Comparison of ENCODE assay signal across 10 cellular contexts in genomic region chrX:100819534-100819836, GRCh38. TPM values are rescaled to one million over a fixed set of nuclear protein-coding genes. Genes with fewer than 3 reads are reported as not detected.
A peak's percentile ranks its signal among the peaks of the same experiment; 100 is the strongest.
DNase-seq lines count a peak whose midpoint lies in the region; ATAC-seq and TF ChIP-seq lines count a peak whose summit lies in the region.
"Had no signal": no experiment of that assay in that cellular context is flagged by ENCODE, and none has a peak within 500 bp of the region (broad histone marks: within the 10 kb centered on the region; RNA-seq: fewer than 3 reads in every experiment).

No MANE protein-coding gene starts in this region.

- H3K9me3 ChIP-seq in ascending aorta (no peaks in the 10 kb centered on the region), subcutaneous abdominal adipose tissue (ENCODE audit: control insufficient read depth in 5 of 5, low read length in 5 of 5) (peaks cover 0 to 7% (median 0%) of the 10 kb centered on the region in 5 donors)

- H3K9ac ChIP-seq in subcutaneous abdominal adipose tissue (ENCODE audit: low read length in 5 of 5), result peak overlapping the region in 4 of 5 donors; percentile 21 to 55 (median 46)

- peaks cover 19% of the 10 kb centered on the region for H3K36me3 Mint-ChIP-seq in activated CD4-positive, alpha-beta T cell treated with anti-CD3 and anti-CD28 coated beads for 36 hours (ENCODE audit: low read depth)

- intact Hi-C loops in activated CD4-positive, alpha-beta T cell treated with anti-CD3 and anti-CD28 coated beads for 36 hours (cut with DNase I, micrococcal nuclease), result no loop called here
- intact Hi-C loops in ascending aorta (cut with DNase I), result no loop called here

- H3K36me3 ChIP-seq in ascending aorta (peaks cover 0 to 8% of the 10 kb centered on the region in 2 donors), subcutaneous abdominal adipose tissue (ENCODE audit: control insufficient read depth in 5 of 5, insufficient read depth in 5 of 5, low read length in 5 of 5) (peaks cover 5 to 18% (median 10%) of the 10 kb centered on the region in 5 donors)

- ATAC-seq in activated CD4-positive, alpha-beta T cell treated with anti-CD3 and anti-CD28 coated beads for 36 hours, result no peak
- ATAC-seq in left lobe of liver, result no peak
- ATAC-seq in GM19463 (IDR thresholded peaks at IDR 0.05; ENCODE audit: unreplicated experiment), result no peak
- no peak for ATAC-seq in GM18909 (IDR thresholded peaks at IDR 0.05; ENCODE audit: poor library complexity, unreplicated experiment)

- H3K4me1 ChIP-seq in ascending aorta (no peaks in the 10 kb centered on the region), subcutaneous abdominal adipose tissue (ENCODE audit: control insufficient read depth in 5 of 5, insufficient read depth in 5 of 5, low read length in 5 of 5) (peaks cover 0 to 11% (median 5%) of the 10 kb centered on the region in 5 donors)

- CTCF ChIA-PET in activated CD4-positive, alpha-beta T cell treated with anti-CD3 and anti-CD28 coated beads for 36 hours (lab: Charles Lee), result no interaction called here

- no peak for DNase-seq in activated CD4-positive, alpha-beta T cell treated with anti-CD3 and anti-CD28 coated beads for 36 hours
- DNase-seq in activated CD4-positive, alpha-beta T cell treated with anti-CD3 and anti-CD28 coated beads for 1 hour, result no peak
- DNase-seq in ascending aorta (ENCODE audit: low spot score in 2 of 2) (no peak), left lobe of liver (ENCODE audit: low spot score) (peak; percentile 39)
- DNase-seq in activated effector memory CD4-positive, alpha-beta T cell treated with anti-CD3 and anti-CD28 coated beads, Interleukin-2, amount 50 U/mL, for 16 hours, result no peak

- peaks cover 5% of the 10 kb centered on the region for H3K27me3 Mint-ChIP-seq in activated CD4-positive, alpha-beta T cell treated with anti-CD3 and anti-CD28 coated beads for 36 hours

- POLR2A ChIA-PET in activated CD4-positive, alpha-beta T cell treated with anti-CD3 and anti-CD28 coated beads for 36 hours (lab: Charles Lee), result no interaction called here

- H3K4me3 ChIP-seq in ascending aorta (peak overlapping the region; percentile 57 to 61), subcutaneous abdominal adipose tissue (ENCODE audit: low read depth in 1 of 5, low read length in 5 of 5) (peak overlapping the region; percentile 77 to 94 (median 86))

- peaks cover 8% of the 10 kb centered on the region for H3K4me1 Mint-ChIP-seq in activated CD4-positive, alpha-beta T cell treated with anti-CD3 and anti-CD28 coated beads for 36 hours

- H3K27ac ChIP-seq in ascending aorta, result no peak overlapping the region
- H3K27ac ChIP-seq in subcutaneous abdominal adipose tissue (ENCODE audit: low read depth, low read length), result peak overlapping the region; percentile 34

- H3K27me3 ChIP-seq in ascending aorta, result no peaks in the 10 kb centered on the region
- peaks cover 0 to 19% (median 8%) of the 10 kb centered on the region in 5 donors for H3K27me3 ChIP-seq in subcutaneous abdominal adipose tissue (ENCODE audit: control insufficient read depth in 5 of 5, insufficient read depth in 4 of 5, low read length in 5 of 5)

- H3K27ac Mint-ChIP-seq in activated CD4-positive, alpha-beta T cell treated with anti-CD3 and anti-CD28 coated beads for 36 hours, result peak overlapping the region; percentile 99

- peak overlapping the region; percentile 93 for H3K4me3 Mint-ChIP-seq in activated CD4-positive, alpha-beta T cell treated with anti-CD3 and anti-CD28 coated beads for 36 hours

- TF ChIP-seq CTCF in ascending aorta (IDR thresholded peaks at IDR 0.05), result no peak

- peaks cover 2% of the 10 kb centered on the region for H3K9me3 Mint-ChIP-seq in activated CD4-positive, alpha-beta T cell treated with anti-CD3 and anti-CD28 coated beads for 36 hours (ENCODE audit: low read depth)

RNA-seq across cellular contexts. Expression of gene CSTF2, which starts 0.7 kb away (rescaled TPM):
- total RNA-seq in activated CD4-positive, alpha-beta T cell treated with anti-CD3 and anti-CD28 coated beads for 36 hours, result 10 to 100 TPM; 53.8 to 54.3 TPM
- 1.1 TPM for total RNA-seq in ascending aorta
- 4.8 TPM for total RNA-seq in left lobe of liver

RNA-seq across cellular contexts. Expression of gene NOX1, which starts 54.7 kb away (rescaled TPM):
- not detected for total RNA-seq in activated CD4-positive, alpha-beta T cell treated with anti-CD3 and anti-CD28 coated beads for 36 hours
- total RNA-seq in ascending aorta (not detected), left lobe of liver (not detected)
- total RNA-seq: posterior vena cava, RPMI7951 had no signal
